19 cellular contexts compared by ENCODE assay signal in the genomic region with DNA sequence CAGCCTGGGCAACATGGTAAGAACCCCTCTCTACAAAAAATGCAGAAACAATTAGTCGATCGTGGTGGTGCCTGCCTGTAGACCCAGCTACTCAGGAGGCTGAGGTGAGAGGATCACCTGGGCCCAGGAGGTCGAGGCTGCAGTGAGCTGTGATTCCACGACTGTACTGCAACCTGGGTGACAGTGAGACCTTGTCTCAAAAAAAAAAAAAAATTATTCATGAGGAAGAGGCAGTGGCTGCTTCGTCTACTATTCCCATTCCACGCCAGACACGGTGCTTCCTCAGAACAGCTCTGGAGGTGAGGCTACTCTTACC.
"Had no signal": no experiment of that assay in that cellular context is flagged by ENCODE, and none has a peak within 500 bp of the region (broad histone marks: within the 10 kb centered on the region; RNA-seq: fewer than 3 reads in every experiment).

No MANE protein-coding gene starts in this region.

- H3K9me3 Mint-ChIP-seq: activated naive CD4-positive, alpha-beta T cell treated with anti-CD3 and anti-CD28 coated beads, Interleukin-2, amount 50 U/mL, for 24 hours; stimulated activated memory B cell treated with anti-CD40 and anti-IgM and Interleukin-4, amounts not matched to agents 10 μg/mL and 1 μg/mL and 100 μg/mL, for 72 hours had no signal

- H3K36me3 ChIP-seq: brain microvascular endothelial cell, esophagus muscularis mucosa, spleen had no signal

- H3K27me3 Mint-ChIP-seq: activated naive CD4-positive, alpha-beta T cell treated with anti-CD3 and anti-CD28 coated beads, Interleukin-2, amount 50 U/mL, for 24 hours; stimulated activated memory B cell treated with anti-CD40 and anti-IgM and Interleukin-4, amounts not matched to agents 10 μg/mL and 1 μg/mL and 100 μg/mL, for 72 hours had no signal

- H3K36me3 Mint-ChIP-seq: activated naive CD4-positive, alpha-beta T cell treated with anti-CD3 and anti-CD28 coated beads, Interleukin-2, amount 50 U/mL, for 24 hours; stimulated activated memory B cell treated with anti-CD40 and anti-IgM and Interleukin-4, amounts not matched to agents 10 μg/mL and 1 μg/mL and 100 μg/mL, for 72 hours had no signal

- ATAC-seq: left ventricle myocardium superior; sciatic nerve; stimulated activated memory B cell treated with anti-CD40 and anti-IgM and Interleukin-4, amounts not matched to agents 10 μg/mL and 1 μg/mL and 100 μg/mL, for 72 hours had no signal

- H3K27ac Mint-ChIP-seq: activated naive CD4-positive, alpha-beta T cell treated with anti-CD3 and anti-CD28 coated beads, Interleukin-2, amount 50 U/mL, for 24 hours had no signal

- DNase-seq: activated CD4-positive, alpha-beta T cell treated with anti-CD3 and anti-CD28 coated beads, Interleukin-2, amount 50 U/mL, for 1 hour; activated effector memory CD4-positive, alpha-beta T cell treated with Interleukin-2 at 50 U/mL for 16 hours; activated T-cell treated with anti-CD3 and anti-CD28 coated beads for 4 hours; amygdala; brain microvascular endothelial cell; dorsolateral prefrontal cortex; head of caudate nucleus; kidney; left ventricle myocardium superior; nucleus accumbens; spleen; stimulated activated CD4-positive, alpha-beta T cell treated with anti-CD3 and anti-CD28 coated beads, Interleukin-1b, Interleukin-23, amount 100 ng/mL, for 48 hours; T-helper 2 cell had no signal

- H3K27me3 ChIP-seq: brain microvascular endothelial cell, dorsolateral prefrontal cortex, esophagus muscularis mucosa, spleen had no signal

- H3K9me3 ChIP-seq: esophagus muscularis mucosa, spleen had no signal

- FAIRE-seq: endometrium, kidney, TTC549 had no signal

- H3K27ac ChIP-seq: brain microvascular endothelial cell, dorsolateral prefrontal cortex had no signal

- H3K4me3 ChIP-seq: dorsolateral prefrontal cortex, esophagus muscularis mucosa, spleen had no signal

- H3K4me3 Mint-ChIP-seq: activated naive CD4-positive, alpha-beta T cell treated with anti-CD3 and anti-CD28 coated beads, Interleukin-2, amount 50 U/mL, for 24 hours; stimulated activated memory B cell treated with anti-CD40 and anti-IgM and Interleukin-4, amounts not matched to agents 10 μg/mL and 1 μg/mL and 100 μg/mL, for 72 hours had no signal
